12 cellular contexts compared by ENCODE assay signal in genomic region chr22:32533265-32534068, GRCh38. TPM values are rescaled to one million over a fixed set of nuclear protein-coding genes. Genes with fewer than 3 reads are reported as not detected.
DNase-seq lines count a peak whose midpoint lies in the region; ATAC-seq and TF ChIP-seq lines count a peak whose summit lies in the region.
"Had no signal": no experiment of that assay in that cellular context is flagged by ENCODE, and none has a peak within 500 bp of the region (broad histone marks: within the 10 kb centered on the region; RNA-seq: fewer than 3 reads in every experiment).

No MANE protein-coding gene starts in this region.

- no peak overlapping the region for H3K4me3 Mint-ChIP-seq in CD4-positive, alpha-beta T cell
- H3K4me3 Mint-ChIP-seq: dendritic cell treated with granulocyte-macrophage colony-stimulating factor and Interleukin-4, amounts not matched to agents 40 ng/mL and 50 ng/mL, for 4 days had no signal

- POLR2A ChIA-PET in CD4-positive, alpha-beta T cell (lab: Charles Lee), result no interaction called here

- TF ChIP-seq POLR2A in GM18505 (IDR thresholded peaks at IDR 0.05; ENCODE audit: borderline replicate concordance, extremely low read depth, insufficient read depth, insufficient read length), result no peak

- no peak for TF ChIP-seq CTCF in lower lobe of right lung (IDR thresholded peaks at IDR 0.05)
- no peak for TF ChIP-seq CTCF in CD4-positive, alpha-beta T cell (IDR thresholded peaks at IDR 0.05)

- no peaks in the 10 kb centered on the region for H3K4me1 Mint-ChIP-seq in CD4-positive, alpha-beta T cell (ENCODE audit: low read depth)

- H3K9me3 Mint-ChIP-seq in CD4-positive, alpha-beta T cell, result no peaks in the 10 kb centered on the region
- H3K9me3 Mint-ChIP-seq: dendritic cell treated with granulocyte-macrophage colony-stimulating factor and Interleukin-4, amounts not matched to agents 40 ng/mL and 50 ng/mL, for 4 days had no signal

- peak overlapping the region in 1 of 5 donors; percentile 97 for H3K9ac ChIP-seq in subcutaneous abdominal adipose tissue (ENCODE audit: low read length in 5 of 5)

- peaks cover 7% of the 10 kb centered on the region for H3K27me3 Mint-ChIP-seq in CD4-positive, alpha-beta T cell

- CTCF ChIA-PET in CD4-positive, alpha-beta T cell (lab: Charles Lee), result no interaction called here

- intact Hi-C loops in lower lobe of right lung (cut with DNase I), result no loop called here
- intact Hi-C loops in CD4-positive, alpha-beta T cell (cut with DNase I, micrococcal nuclease), result no loop called here

- DNase-seq in LHCN-M2 (ENCODE audit: low read depth) (peak; percentile 63), cerebellar cortex (ENCODE audit: low spot score) (peak; percentile 4), lower lobe of right lung (no peak), NCI-H345 treated with DMSO at 0.1 percent for 48 hours (lab: John Stamatoyannopoulos, UW; ENCODE audit: unreplicated experiment) (no peak), NOMO-1 (lab: John Stamatoyannopoulos, UW; ENCODE audit: unreplicated experiment in 2 of 2) (no peak)
- DNase-seq in CD4-positive, alpha-beta T cell, result no peak
- DNase-seq: activated CD4-positive, CD25-positive, alpha-beta regulatory T cell; NCI-H1694 treated with DMSO at 0.1 percent for 48 hours had no signal

- H3K27me3 ChIP-seq in lower lobe of right lung (ENCODE audit: low read depth) (no peaks in the 10 kb centered on the region), subcutaneous abdominal adipose tissue (ENCODE audit: control insufficient read depth in 5 of 5, insufficient read depth in 4 of 5, low read length in 5 of 5) (peaks cover 0 to 16% (median 0%) of the 10 kb centered on the region in 5 donors)
- H3K27me3 ChIP-seq in CD4-positive, alpha-beta T cell (ENCODE audit: control insufficient read depth, insufficient read depth, low read length), result peaks cover 8% of the 10 kb centered on the region
- H3K27me3 ChIP-seq: pancreas had no signal

- peak overlapping the region; percentile 75 for H3K27ac ChIP-seq in lower lobe of right lung
- peak overlapping the region; percentile 81 for H3K27ac ChIP-seq in subcutaneous abdominal adipose tissue (ENCODE audit: low read depth, low read length)
- no peak overlapping the region for H3K27ac ChIP-seq in CD4-positive, alpha-beta T cell (ENCODE audit: low read depth, low read length)
- H3K27ac ChIP-seq: pancreas had no signal

- H3K9me3 ChIP-seq in lower lobe of right lung (no peaks in the 10 kb centered on the region), subcutaneous abdominal adipose tissue (ENCODE audit: control insufficient read depth in 5 of 5, low read length in 5 of 5) (peaks cover 0 to 3% (median 0%) of the 10 kb centered on the region in 5 donors)
- no peaks in the 10 kb centered on the region for H3K9me3 ChIP-seq in CD4-positive, alpha-beta T cell (ENCODE audit: control insufficient read depth, low read length)
- H3K9me3 ChIP-seq: pancreas had no signal

- no peaks in the 10 kb centered on the region for H3K36me3 Mint-ChIP-seq in CD4-positive, alpha-beta T cell (ENCODE audit: low read depth)

- peaks cover 50% of the 10 kb centered on the region for H3K4me1 ChIP-seq in lower lobe of right lung
- H3K4me1 ChIP-seq in subcutaneous abdominal adipose tissue (ENCODE audit: control insufficient read depth in 5 of 5, insufficient read depth in 5 of 5, low read length in 5 of 5), result peaks cover 33 to 74% (median 60%) of the 10 kb centered on the region in 5 donors

- H3K27ac Mint-ChIP-seq in CD4-positive, alpha-beta T cell, result no peak overlapping the region
- H3K27ac Mint-ChIP-seq: dendritic cell treated with granulocyte-macrophage colony-stimulating factor and Interleukin-4, amounts not matched to agents 40 ng/mL and 50 ng/mL, for 4 days had no signal

- H3K4me3 ChIP-seq in lower lobe of right lung (no peak overlapping the region), subcutaneous abdominal adipose tissue (ENCODE audit: low read depth in 1 of 5, low read length in 5 of 5) (no peak overlapping the region)
- H3K4me3 ChIP-seq: pancreas had no signal

- no peaks in the 10 kb centered on the region for H3K36me3 ChIP-seq in lower lobe of right lung
- no peaks in the 10 kb centered on the region for H3K36me3 ChIP-seq in subcutaneous abdominal adipose tissue (ENCODE audit: control insufficient read depth in 5 of 5, insufficient read depth in 5 of 5, low read length in 5 of 5)
- H3K36me3 ChIP-seq: pancreas had no signal

- ATAC-seq in lower lobe of right lung (no peak), GM18505 (IDR thresholded peaks at IDR 0.05; ENCODE audit: unreplicated experiment) (no peak)
- ATAC-seq in CD4-positive, alpha-beta T cell (ENCODE audit: poor library complexity), result no peak

RNA-seq across cellular contexts. Expression of gene FBXO7, which starts 58.9 kb away (rescaled TPM):
- total RNA-seq in LHCN-M2 (2014; rRNA removed) (85.6 and 89.5 TPM in 2 replicates), lower lobe of right lung (93.2 TPM)
- 70.6 TPM for polyA plus RNA-seq in LHCN-M2 (2012)
- 100 to 1,000 TPM; 161 to 169 TPM for total RNA-seq in CD4-positive, alpha-beta T cell

Comparison
In these comparisons a context has a peak if more than half of its experiments do, and no peak if none do; other contexts are left out.
1. DNase-seq: peak in LHCN-M2 (single experiment) and cerebellar cortex (single experiment); none in lower lobe of right lung (single experiment), CD4-positive, alpha-beta T cell (0 of 10), NCI-H345 treated with DMSO at 0.1 percent for 48 hours (single experiment) and NOMO-1 (0 of 2).